ENCODE assay signal across 9 cellular contexts in the genomic region with DNA sequence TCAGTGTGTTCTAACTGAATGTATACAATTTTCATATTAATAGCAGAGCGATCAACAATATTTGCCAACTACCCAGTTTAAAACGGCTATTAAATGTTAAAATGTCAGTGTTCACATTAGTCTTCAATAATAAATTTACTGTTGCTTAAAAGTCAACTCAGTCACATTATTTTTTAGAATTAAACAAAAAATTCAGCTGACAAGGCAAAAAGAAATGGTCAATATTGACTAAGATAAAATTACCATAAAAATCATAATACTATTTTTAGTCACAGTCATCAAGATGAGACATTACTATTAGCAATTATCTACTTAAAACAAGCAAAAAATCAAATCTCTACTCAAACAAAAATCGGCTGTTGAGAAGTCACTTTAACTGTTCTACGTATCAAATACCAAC.
A peak's percentile ranks its signal among the peaks of the same experiment; 100 is the strongest.
DNase-seq lines count a peak whose midpoint lies in the region; TF ChIP-seq lines count a peak whose summit lies in the region.
"Had no signal": no experiment of that assay in that cellular context is flagged by ENCODE, and none has a peak within 500 bp of the region (broad histone marks: within the 10 kb centered on the region; RNA-seq: fewer than 3 reads in every experiment).

No MANE protein-coding gene starts in this region.

- peaks cover 16% of the 10 kb centered on the region for H3K36me3 ChIP-seq in SK-N-MC (ENCODE audit: insufficient read depth, low read length)

- H3K9ac ChIP-seq in SK-N-MC (ENCODE audit: insufficient read length) = peak overlapping the region; percentile 93

- H3K4me3 ChIP-seq in GM12864 (ENCODE audit: low read depth, low read length) (peak overlapping the region; percentile 78; the same call in 1 of the 2 replicates), SK-N-MC (peak overlapping the region; percentile 79), fibroblast of pulmonary artery (replicated peaks; ENCODE audit: low read depth, low read length) (peak overlapping the region; percentile 94), retinal pigment epithelial cell (ENCODE audit: low read length) (peak overlapping the region; percentile 95)

- TF ChIP-seq CTCF in GM12864 (IDR thresholded peaks at IDR 0.05; ENCODE audit: low read depth, low read length, missing control alignments) (no peak), fibroblast of pulmonary artery (IDR thresholded peaks at IDR 0.05; ENCODE audit: low read length, missing control alignments) (no peak), retinal pigment epithelial cell (conservative IDR thresholded peaks at IDR 0.05; ENCODE audit: low read depth, low read length) (no peak)

- no peaks in the 10 kb centered on the region for H3K9me3 ChIP-seq in SK-N-MC (ENCODE audit: low read depth, low read length)

- DNase-seq in GM12864 (ENCODE audit: low read depth) (no peak), SK-N-MC (ENCODE audit: low read depth, low spot score) (no peak), fibroblast of pulmonary artery (ENCODE audit: low read depth) (no peak), retinal pigment epithelial cell (ENCODE audit: low read depth) (no peak), NCI-H748 treated with DMSO at 0.1 percent for 48 hours (lab: John Stamatoyannopoulos, UW) (no peak), NCI-H187 treated with DMSO at 0.1 percent for 48 hours (lab: John Stamatoyannopoulos, UW) (no peak), NK-92 (lab: John Stamatoyannopoulos, UW; ENCODE audit: unreplicated experiment) (no peak)
- no peak for DNase-seq in activated CD4-positive, CD25-positive, alpha-beta regulatory T cell (lab: John Stamatoyannopoulos, UW)
- DNase-seq: cerebellar nuclear complex had no signal

- no peak overlapping the region; the same call in 1 of the 2 replicates for H3K27ac ChIP-seq in SK-N-MC
